In genomic region chr19:32809754-32810153, GRCh38 we compare ENCODE assay signal across 18 cellular contexts. TPM values are rescaled to one million over a fixed set of nuclear protein-coding genes. Genes with fewer than 3 reads are reported as not detected.
DNase-seq lines count a peak whose midpoint lies in the region; TF ChIP-seq lines count a peak whose summit lies in the region.
"Had no signal": no experiment of that assay in that cellular context is flagged by ENCODE, and none has a peak within 500 bp of the region (broad histone marks: within the 10 kb centered on the region; RNA-seq: fewer than 3 reads in every experiment).

No MANE protein-coding gene starts in this region.

- H3K4me1 ChIP-seq in ACC112 (ENCODE audit: control insufficient read depth, insufficient read depth, low read length, unreplicated experiment) (no peaks in the 10 kb centered on the region), Caco-2 (peaks cover 17% of the 10 kb centered on the region)
- H3K4me1 ChIP-seq in CD4-positive, alpha-beta memory T cell (ENCODE audit: insufficient read depth, low read length): peaks cover 14% of the 10 kb centered on the region
- peaks cover 8% of the 10 kb centered on the region for H3K4me1 ChIP-seq in effector memory CD4-positive, alpha-beta T cell (ENCODE audit: control insufficient read depth, insufficient read depth, low read length, poor library complexity, severe bottlenecking)

- H2AFZ ChIP-seq in ACC112 (ENCODE audit: low read length, unreplicated experiment): peak overlapping the region; percentile 33

- no peak overlapping the region for H3K27ac ChIP-seq in ACC112 (ENCODE audit: low read depth, low read length)
- no peak overlapping the region for H3K27ac ChIP-seq in CD4-positive, alpha-beta memory T cell (ENCODE audit: low read depth, low read length)
- no peak overlapping the region for H3K27ac ChIP-seq in effector memory CD4-positive, alpha-beta T cell (ENCODE audit: insufficient read depth, low read length, poor library complexity, severe bottlenecking)

- H3K27me3 ChIP-seq in ACC112 (ENCODE audit: insufficient read depth, low read length) (no peaks in the 10 kb centered on the region), Caco-2 (replicated peaks; ENCODE audit: control insufficient read depth, insufficient read depth, low read length) (no peaks in the 10 kb centered on the region)
- no peaks in the 10 kb centered on the region for H3K27me3 ChIP-seq in CD4-positive, alpha-beta memory T cell (ENCODE audit: insufficient read depth, low read length)
- no peaks in the 10 kb centered on the region for H3K27me3 ChIP-seq in effector memory CD4-positive, alpha-beta T cell (replicated peaks; ENCODE audit: control insufficient read depth, insufficient read depth, low read length, poor library complexity, severe bottlenecking)

- CTCF ChIA-PET in CD4-positive, alpha-beta memory T cell (lab: Charles Lee; ENCODE audit: partially characterized antibody): no interaction called here
- CTCF ChIA-PET in Caco-2 (lab: Charles Lee): no interaction called here

- H3K79me2 ChIP-seq in ACC112 (ENCODE audit: control insufficient read depth, insufficient read depth, low read length, unreplicated experiment): no peaks in the 10 kb centered on the region

- peak overlapping the region; percentile 10 to 79 (median 73) for H3K4me3 Mint-ChIP-seq in CD4-positive, alpha-beta memory T cell
- no peak overlapping the region for H3K4me3 Mint-ChIP-seq in Caco-2 (ENCODE audit: unreplicated experiment)
- H3K4me3 Mint-ChIP-seq: B cell had no signal

- BruUV-seq in Caco-2 (replicated peaks; lab: Mats Ljungman, UMichigan): no TSS peak

- H3K27me3 Mint-ChIP-seq in CD4-positive, alpha-beta memory T cell: no peaks in the 10 kb centered on the region
- no peaks in the 10 kb centered on the region for H3K27me3 Mint-ChIP-seq in Caco-2 (ENCODE audit: insufficient read depth, unreplicated experiment)

- no peaks in the 10 kb centered on the region for H3K36me3 ChIP-seq in ACC112 (ENCODE audit: insufficient read depth, low read length)
- H3K36me3 ChIP-seq in CD4-positive, alpha-beta memory T cell (ENCODE audit: insufficient read depth, low read length): no peaks in the 10 kb centered on the region
- no peaks in the 10 kb centered on the region for H3K36me3 ChIP-seq in effector memory CD4-positive, alpha-beta T cell (ENCODE audit: control insufficient read depth, insufficient read depth, low read length)
- no peaks in the 10 kb centered on the region for H3K36me3 ChIP-seq in Caco-2 (ENCODE audit: control insufficient read depth, insufficient read depth, low read length)

- no peaks in the 10 kb centered on the region for H3K9me3 ChIP-seq in CD4-positive, alpha-beta memory T cell (ENCODE audit: control insufficient read depth in 1 of 2, low read length in 2 of 2)
- no peaks in the 10 kb centered on the region for H3K9me3 ChIP-seq in effector memory CD4-positive, alpha-beta T cell (ENCODE audit: control insufficient read depth, low read length)
- no peaks in the 10 kb centered on the region for H3K9me3 ChIP-seq in Caco-2

- peaks cover 0 to 5% of the 10 kb centered on the region in 2 donors for H3K36me3 Mint-ChIP-seq in CD4-positive, alpha-beta memory T cell
- no peaks in the 10 kb centered on the region for H3K36me3 Mint-ChIP-seq in Caco-2 (ENCODE audit: insufficient read depth, unreplicated experiment)

- H3K27ac Mint-ChIP-seq in CD4-positive, alpha-beta memory T cell: peak overlapping the region in 2 of 7 donors; percentile 29 to 70
- H3K27ac Mint-ChIP-seq in Caco-2 (ENCODE audit: unreplicated experiment): no peak overlapping the region
- H3K27ac Mint-ChIP-seq: B cell had no signal

- POLR2A ChIA-PET in CD4-positive, alpha-beta memory T cell (lab: Charles Lee; ENCODE audit: partially characterized antibody): interaction anchor here (1.3 kb wide), 1 partner anchor 135 kb away, joined by 3 read pairs; the partner anchor contains the start of gene ANKRD27
- POLR2A ChIA-PET in Caco-2 (lab: Charles Lee): no interaction called here

- H3K9me3 Mint-ChIP-seq in CD4-positive, alpha-beta memory T cell: no peaks in the 10 kb centered on the region
- no peaks in the 10 kb centered on the region for H3K9me3 Mint-ChIP-seq in Caco-2 (ENCODE audit: unreplicated experiment)

- intact Hi-C loops in CD4-positive, alpha-beta memory T cell (cut with micrococcal nuclease): no loop called here
- intact Hi-C loops in Caco-2 (cut with micrococcal nuclease; ENCODE audit: unreplicated experiment): no loop called here

- peak in 1 of 5 donors; percentile 14 for DNase-seq in CD4-positive, alpha-beta memory T cell
- DNase-seq in OCI-M1 (lab: John Stamatoyannopoulos, UW) (peak; percentile 14), fibroblast of peridontal ligament (ENCODE audit: extremely low read depth) (peak; percentile 2), NCI-H2196 (lab: John Stamatoyannopoulos, UW; ENCODE audit: unreplicated experiment) (no peak), kidney glomerular epithelial cell (lab: John Stamatoyannopoulos, UW) (no peak), Caco-2 (no peak)
- no peak for DNase-seq in effector memory CD4-positive, alpha-beta T cell
- DNase-seq: EL, H7, KG1, NCI-H1417, NCI-H1930, NCI-H2171, NCI-H446 treated with DMSO at 0.1 percent for 48 hours, NCI-H774, SHP77 had no signal

- TF ChIP-seq CTCF in Caco-2 (IDR thresholded peaks at IDR 0.05; ENCODE audit: insufficient read depth in 1 of 2, low read depth in 1 of 2, low read length in 1 of 2, severe bottlenecking in 1 of 2, unreplicated experiment in 1 of 2): no peak

- H3K4me1 Mint-ChIP-seq in CD4-positive, alpha-beta memory T cell: peaks cover 14 to 21% (median 18%) of the 10 kb centered on the region in 4 donors
- H3K4me1 Mint-ChIP-seq in Caco-2 (ENCODE audit: low read depth, unreplicated experiment): peaks cover 11% of the 10 kb centered on the region
- H3K4me1 Mint-ChIP-seq: B cell had no signal

- H3K4me3 ChIP-seq in ACC112 (ENCODE audit: low read depth, low read length) (peak overlapping the region; percentile 42; the same call in 1 of the 2 replicates), Caco-2 (ENCODE audit: low read depth, low read length) (no peak overlapping the region)
- H3K4me3 ChIP-seq in CD4-positive, alpha-beta memory T cell (ENCODE audit: low read length in 2 of 2): no peak overlapping the region
- no peak overlapping the region for H3K4me3 ChIP-seq in effector memory CD4-positive, alpha-beta T cell (ENCODE audit: insufficient read depth, low read depth, low read length, poor library complexity, severe bottlenecking)

RNA-seq across cellular contexts. Expression of gene SLC7A9, which starts 59.8 kb away (rescaled TPM):
- 1 to 10 TPM in 1 of 2 experiments, under 1 TPM in 1; 0.86 to 1.5 TPM for total RNA-seq in CD4-positive, alpha-beta memory T cell
- polyA plus RNA-seq in CD4-positive, alpha-beta memory T cell: not detected
- 3.3 and 3.6 TPM in 2 replicates for total RNA-seq in Caco-2 (2022)
- total RNA-seq: H7 had no signal

Comparison
In these comparisons a context has a peak if more than half of its experiments do, and no peak if none do; other contexts are left out.
1. DNase-seq: peak in OCI-M1 (single experiment) and fibroblast of peridontal ligament (single experiment); none in NCI-H2196 (single experiment), kidney glomerular epithelial cell (single experiment), effector memory CD4-positive, alpha-beta T cell (0 of 3) and Caco-2 (0 of 2).